1 cellular context compared by ENCODE assay signal in genomic region chr2:45772038-45772437, GRCh38.
TF ChIP-seq lines count a peak whose summit lies in the region.

No MANE protein-coding gene starts in this region.

TF ChIP-seq in IMR-90, 13 proteins besides CTCF, POLR2A, EP300 and RAD21:
- TF ChIP-seq SMC3 (IDR thresholded peaks at IDR 0.05; ENCODE audit: low read depth, low read length) (no peak), FOS (IDR thresholded peaks at IDR 0.05; ENCODE audit: low read depth, low read length) (no peak), BHLHE40 (IDR thresholded peaks at IDR 0.05; ENCODE audit: low read depth, low read length) (no peak), USF2 (IDR thresholded peaks at IDR 0.05; ENCODE audit: low read depth, low read length) (no peak), MXI1 (IDR thresholded peaks at IDR 0.05; ENCODE audit: borderline replicate concordance, low read depth, low read length) (no peak), MAZ (IDR thresholded peaks at IDR 0.05; ENCODE audit: borderline replicate concordance, low read depth, low read length) (no peak), CEBPB (IDR thresholded peaks at IDR 0.05; ENCODE audit: low read depth, low read length) (no peak), CHD1 (IDR thresholded peaks at IDR 0.05; ENCODE audit: low read depth, low read length) (no peak), NFE2L2 (IDR thresholded peaks at IDR 0.05; ENCODE audit: low read depth, low read length) (no peak), MAFK (IDR thresholded peaks at IDR 0.05; ENCODE audit: low read depth, low read length) (no peak), RFX5 (IDR thresholded peaks at IDR 0.05; ENCODE audit: low read depth, low read length) (no peak), RCOR1 (IDR thresholded peaks at IDR 0.05; ENCODE audit: insufficient replicate concordance, low read length) (no peak)
- TF ChIP-seq, protein P1, sequence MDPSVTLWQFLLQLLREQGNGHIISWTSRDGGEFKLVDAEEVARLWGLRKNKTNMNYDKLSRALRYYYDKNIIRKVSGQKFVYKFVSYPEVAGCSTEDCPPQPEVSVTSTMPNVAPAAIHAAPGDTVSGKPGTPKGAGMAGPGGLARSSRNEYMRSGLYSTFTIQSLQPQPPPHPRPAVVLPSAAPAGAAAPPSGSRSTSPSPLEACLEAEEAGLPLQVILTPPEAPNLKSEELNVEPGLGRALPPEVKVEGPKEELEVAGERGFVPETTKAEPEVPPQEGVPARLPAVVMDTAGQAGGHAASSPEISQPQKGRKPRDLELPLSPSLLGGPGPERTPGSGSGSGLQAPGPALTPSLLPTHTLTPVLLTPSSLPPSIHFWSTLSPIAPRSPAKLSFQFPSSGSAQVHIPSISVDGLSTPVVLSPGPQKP (IDR thresholded peaks at IDR 0.05; ENCODE audit: borderline replicate concordance, low read depth, low read length), result no peak
TF ChIP-seq in IMR-90: peak in this region for 0.
